In genomic region chr19:58560007-58560887, GRCh38 we compare ENCODE assay signal across 9 cellular contexts. TPM values are rescaled to one million over a fixed set of nuclear protein-coding genes. Genes with fewer than 3 reads are reported as not detected.
DNase-seq lines count a peak whose midpoint lies in the region; ATAC-seq and TF ChIP-seq lines count a peak whose summit lies in the region.
"Had no signal": no experiment of that assay in that cellular context is flagged by ENCODE, and none has a peak within 500 bp of the region (broad histone marks: within the 10 kb centered on the region; RNA-seq: fewer than 3 reads in every experiment).

No MANE protein-coding gene starts in this region.

- H3K4me1 Mint-ChIP-seq in naive thymus-derived CD4-positive, alpha-beta T cell: peaks cover 12 to 80% (median 73%) of the 10 kb centered on the region in 7 donors

- no peak for ATAC-seq in naive thymus-derived CD4-positive, alpha-beta T cell
- ATAC-seq in HG02970 (IDR thresholded peaks at IDR 0.05; ENCODE audit: low FRiP score, unreplicated experiment): no peak
- ATAC-seq in GM21381 (IDR thresholded peaks at IDR 0.05; ENCODE audit: unreplicated experiment): no peak

- H3K27ac ChIP-seq in AG04450 (ENCODE audit: low read depth, low read length): peak overlapping the region; percentile 99
- peak overlapping the region; percentile 100 for H3K27ac ChIP-seq in cingulate gyrus (ENCODE audit: low read depth, low read length)
- peak overlapping the region; percentile 97 for H3K27ac ChIP-seq in naive thymus-derived CD4-positive, alpha-beta T cell (ENCODE audit: low read depth, low read length)

- H3K4me3 ChIP-seq in AG04450 (ENCODE audit: low read depth, low read length): peak overlapping the region; percentile 76
- H3K4me3 ChIP-seq in Jurkat, Clone E6-1 (ENCODE audit: low read length): peak overlapping the region; percentile 99
- peak overlapping the region; percentile 97 for H3K4me3 ChIP-seq in naive thymus-derived CD4-positive, alpha-beta T cell (ENCODE audit: low read length)

- H3K36me3 Mint-ChIP-seq in naive thymus-derived CD4-positive, alpha-beta T cell: peaks cover 0 to 35% (median 4%) of the 10 kb centered on the region in 5 donors

- intact Hi-C loops in naive thymus-derived CD4-positive, alpha-beta T cell (cut with micrococcal nuclease): no loop called here

- peaks cover 4% of the 10 kb centered on the region; the same call in 1 of the 2 replicates for H3K9me3 ChIP-seq in AG04450 (ENCODE audit: control insufficient read depth, insufficient read depth, low read length)
- no peaks in the 10 kb centered on the region for H3K9me3 ChIP-seq in naive thymus-derived CD4-positive, alpha-beta T cell (ENCODE audit: control insufficient read depth in 2 of 3, low read length in 3 of 3)

- peak overlapping the region; percentile 87 to 98 (median 96) for H3K4me3 Mint-ChIP-seq in naive thymus-derived CD4-positive, alpha-beta T cell

- peaks cover 42 to 58% of the 10 kb centered on the region in 2 donors for H3K4me1 ChIP-seq in naive thymus-derived CD4-positive, alpha-beta T cell (ENCODE audit: control insufficient read depth in 2 of 2, insufficient read depth in 2 of 2, low read length in 2 of 2)

- CTCF ChIA-PET in AG04450 (lab: Charles Lee): no interaction called here
- CTCF ChIA-PET in naive thymus-derived CD4-positive, alpha-beta T cell (lab: Charles Lee): interaction anchor here (1.4 to 1.5 kb wide), 3 partner anchors 40 to 42 kb away, joined by 3 to 5 read pairs (median 4); partner anchors contain the start of gene ZBTB45

- DNase-seq in AG04450 (ENCODE audit: low read depth, low spot score): no peak
- DNase-seq in Jurkat, Clone E6-1 (ENCODE audit: low read depth, low spot score): no peak
- DNase-seq in naive thymus-derived CD4-positive, alpha-beta T cell: no peak
- no peak for DNase-seq in stimulated activated CD4-positive, alpha-beta T cell treated with anti-CD3 and anti-CD28 coated beads, Interleukin-12 subunit alpha, Interleukin-12 subunit beta, amount 100 ng/mL, for 4 hours
- DNase-seq in activated CD4-positive, CD25-positive, alpha-beta regulatory T cell treated with anti-CD3 and anti-CD28 coated beads, Interleukin-2, amount 50 U/mL, for 72 hours: no peak
- DNase-seq: NCI-H446 had no signal

- peaks cover 0 to 4% (median 0%) of the 10 kb centered on the region in 5 donors for H3K27me3 Mint-ChIP-seq in naive thymus-derived CD4-positive, alpha-beta T cell

- H3K9me3 Mint-ChIP-seq in naive thymus-derived CD4-positive, alpha-beta T cell: peaks cover 0 to 1% (median 0%) of the 10 kb centered on the region in 11 donors

- peak overlapping the region; percentile 93 to 99 (median 98) for H3K27ac Mint-ChIP-seq in naive thymus-derived CD4-positive, alpha-beta T cell

- TF ChIP-seq CTCF in AG04450 (IDR thresholded peaks at IDR 0.05; ENCODE audit: low read depth, low read length): no peak

- peaks cover 0 to 11% (median 4%) of the 10 kb centered on the region in 3 experiments for H3K36me3 ChIP-seq in naive thymus-derived CD4-positive, alpha-beta T cell (ENCODE audit: control insufficient read depth in 2 of 3, insufficient read depth in 3 of 3, low read length in 3 of 3)

- POLR2A ChIA-PET in AG04450 (lab: Yijun Ruan, JAX): interaction anchor here (0.5 to 2.4 kb wide), 5 partner anchors 12 to 281 kb away, joined by 3 to 22 read pairs (median 12); partner anchors contain the start of genes MZF1, TRIM28, ZBTB45 and ZNF8
- POLR2A ChIA-PET in naive thymus-derived CD4-positive, alpha-beta T cell (lab: Charles Lee): interaction anchor here (1.0 to 5.1 kb wide), 6 partner anchors 8 to 41 kb away, joined by 3 to 40 read pairs (median 20); partner anchors contain the start of genes MZF1, TRIM28 and ZBTB45

- peaks cover 2% of the 10 kb centered on the region for H3K27me3 ChIP-seq in AG04450 (ENCODE audit: control insufficient read depth, insufficient read depth, low read length)
- H3K27me3 ChIP-seq in naive thymus-derived CD4-positive, alpha-beta T cell (ENCODE audit: control insufficient read depth in 2 of 2, insufficient read depth in 2 of 2, low read length in 2 of 2): no peaks in the 10 kb centered on the region

RNA-seq across cellular contexts. Expression of gene UBE2M, which starts 1.8 kb away (rescaled TPM):
- 82.5 and 85.1 TPM in 2 replicates for polyA plus RNA-seq in AG04450 (2011; rRNA removed)
- polyA minus RNA-seq in AG04450 (2011; rRNA and poly(A)+ RNA removed): 95.3 and 100 TPM in 2 replicates
- 165 TPM for polyA plus RNA-seq in Jurkat, Clone E6-1 (2012; ENCODE audit: insufficient read depth, insufficient read length)
- 10 to 100 TPM; 37.1 to 92.1 (median 55.8) TPM for total RNA-seq in naive thymus-derived CD4-positive, alpha-beta T cell
- 1 to 10 TPM; 7.5 to 7.8 TPM for polyA plus RNA-seq in naive thymus-derived CD4-positive, alpha-beta T cell

RNA-seq across cellular contexts. Expression of gene CHMP2A, which starts 5.3 kb away (rescaled TPM):
- polyA plus RNA-seq in AG04450 (2011; rRNA removed): 173 and 181 TPM in 2 replicates
- polyA minus RNA-seq in AG04450 (2011; rRNA and poly(A)+ RNA removed): 153 and 170 TPM in 2 replicates
- polyA plus RNA-seq in Jurkat, Clone E6-1 (2012; ENCODE audit: insufficient read depth, insufficient read length): 188 TPM
- total RNA-seq in naive thymus-derived CD4-positive, alpha-beta T cell: 100 to 1,000 TPM in 1 of 5 experiments, 10 to 100 TPM in 4; 64.3 to 131 (median 71.2) TPM
- 100 to 1,000 TPM; 167 to 193 TPM for polyA plus RNA-seq in naive thymus-derived CD4-positive, alpha-beta T cell

RNA-seq across cellular contexts. Expression of gene MZF1, which starts 12.9 kb away (rescaled TPM):
- 5.5 and 6.2 TPM in 2 replicates for polyA plus RNA-seq in AG04450 (2011; rRNA removed)
- polyA minus RNA-seq in AG04450 (2011; rRNA and poly(A)+ RNA removed): 6.3 and 6.7 TPM in 2 replicates
- 13.9 TPM for polyA plus RNA-seq in Jurkat, Clone E6-1 (2012; ENCODE audit: insufficient read depth, insufficient read length)
- total RNA-seq in naive thymus-derived CD4-positive, alpha-beta T cell: 10 to 100 TPM; 35.0 to 51.8 (median 44.9) TPM
- 10 to 100 TPM in 1 of 2 donors, 1 to 10 TPM in 1; 9.9 to 18.6 TPM for polyA plus RNA-seq in naive thymus-derived CD4-positive, alpha-beta T cell

RNA-seq across cellular contexts. Expression of gene TRIM28, which starts 16.4 kb away (rescaled TPM):
- polyA plus RNA-seq in AG04450 (2011; rRNA removed): 313 and 413 TPM in 2 replicates
- 910 and 1,220 TPM in 2 replicates for polyA minus RNA-seq in AG04450 (2011; rRNA and poly(A)+ RNA removed)
- polyA plus RNA-seq in Jurkat, Clone E6-1 (2012; ENCODE audit: insufficient read depth, insufficient read length): 1,014 TPM
- 100 to 1,000 TPM; 396 to 564 (median 435) TPM for total RNA-seq in naive thymus-derived CD4-positive, alpha-beta T cell
- polyA plus RNA-seq in naive thymus-derived CD4-positive, alpha-beta T cell: 10 to 100 TPM; 55.3 to 88.8 TPM

RNA-seq across cellular contexts. Expression of gene ZBTB45, which starts 40.6 kb away (rescaled TPM):
- polyA plus RNA-seq in AG04450 (2011; rRNA removed): 4.2 and 6.8 TPM in 2 replicates
- 3.1 and 4.0 TPM in 2 replicates for polyA minus RNA-seq in AG04450 (2011; rRNA and poly(A)+ RNA removed)
- 16.5 TPM for polyA plus RNA-seq in Jurkat, Clone E6-1 (2012; ENCODE audit: insufficient read depth, insufficient read length)
- total RNA-seq in naive thymus-derived CD4-positive, alpha-beta T cell: 10 to 100 TPM in 3 of 5 experiments, 1 to 10 TPM in 2; 9.8 to 19.2 (median 17.0) TPM
- 1 to 10 TPM; 5.1 to 6.5 TPM for polyA plus RNA-seq in naive thymus-derived CD4-positive, alpha-beta T cell
